In the genomic region with DNA sequence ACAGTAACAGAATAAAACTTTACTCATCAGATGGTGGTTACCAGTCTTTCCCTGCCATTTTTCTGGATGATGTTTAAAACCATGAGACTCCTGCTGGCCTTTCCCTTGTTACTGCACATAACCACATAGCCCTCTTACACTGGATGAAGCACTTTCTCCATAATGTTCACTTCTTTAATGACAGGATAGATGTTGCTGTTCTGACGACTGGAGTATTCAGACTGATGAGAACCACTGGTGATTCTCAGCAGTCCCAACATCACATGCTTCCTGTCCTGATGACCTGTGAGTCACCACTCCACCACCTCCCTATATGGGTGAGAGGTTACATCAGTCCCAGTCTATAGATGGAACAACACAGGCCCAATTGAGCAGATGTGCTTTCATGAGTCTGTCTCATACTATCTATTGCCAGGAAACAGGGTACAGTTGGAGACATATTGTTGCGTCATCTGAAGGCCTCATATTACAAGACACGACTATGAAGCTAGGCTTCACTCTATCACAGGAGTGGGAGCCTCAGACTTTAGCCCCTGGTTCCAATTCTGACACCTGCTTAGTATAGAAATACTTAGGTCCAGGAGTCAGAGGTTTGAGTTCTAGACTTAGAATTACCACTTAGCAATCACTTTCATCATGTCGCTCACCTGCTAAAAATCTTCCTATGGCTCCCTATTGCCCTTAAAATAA, we compare ENCODE assay signal across 8 cellular contexts.
DNase-seq lines count a peak whose midpoint lies in the region; ATAC-seq lines count a peak whose summit lies in the region.

No MANE protein-coding gene starts in this region.

- peak; percentile 97 for ATAC-seq in HG02571 (IDR thresholded peaks at IDR 0.05; ENCODE audit: unreplicated experiment)

- CTCF ChIA-PET in activated naive CD4-positive, alpha-beta T cell treated with anti-CD3 and anti-CD28 coated beads for 36 hours (lab: Charles Lee): interaction anchor here (0.7 kb wide), 1 partner anchor 147 kb away, joined by 3 read pairs; no protein-coding TSS in a partner anchor
- CTCF ChIA-PET in activated naive CD4-positive, alpha-beta T cell treated with anti-CD3 and anti-CD28 coated beads, Interleukin-2, amount 10 ng/mL, durations not matched to agents 7 days and 5 days (lab: Charles Lee): no interaction called here

- peaks cover 22% of the 10 kb centered on the region for H3K4me1 Mint-ChIP-seq in activated naive CD4-positive, alpha-beta T cell treated with anti-CD3 and anti-CD28 coated beads for 36 hours (ENCODE audit: low read depth)
- H3K4me1 Mint-ChIP-seq in activated naive CD4-positive, alpha-beta T cell treated with anti-CD3 and anti-CD28 coated beads, Interleukin-2, amount 10 ng/mL, durations not matched to agents 7 days and 5 days: peaks cover 21% of the 10 kb centered on the region
- peaks cover 15% of the 10 kb centered on the region for H3K4me1 Mint-ChIP-seq in activated naive CD8-positive, alpha-beta T cell treated with anti-CD3 and anti-CD28 coated beads for 36 hours

- no peak overlapping the region for H3K27ac ChIP-seq in caudate nucleus (ENCODE audit: low read depth, low read length)

- DNase-seq in activated naive CD4-positive, alpha-beta T cell treated with anti-CD3 and anti-CD28 coated beads for 36 hours: peak; percentile 78
- no peak for DNase-seq in activated naive CD4-positive, alpha-beta T cell treated with anti-CD3 and anti-CD28 coated beads, Interleukin-2, amount 10 ng/mL, durations not matched to agents 7 days and 5 days
- peak; percentile 36 for DNase-seq in NCI-H1436 (lab: John Stamatoyannopoulos, UW)
- peak; percentile 30 for DNase-seq in activated naive CD8-positive, alpha-beta T cell treated with anti-CD3 and anti-CD28 coated beads for 36 hours
- DNase-seq in iPS-NIHi7 (ENCODE audit: extremely low spot score): peak; percentile 33
- DNase-seq in superior temporal gyrus (ENCODE audit: extremely low spot score): peak; percentile 27
- no peak for DNase-seq in caudate nucleus (lab: John Stamatoyannopoulos, UW)

- H3K9me3 Mint-ChIP-seq in activated naive CD4-positive, alpha-beta T cell treated with anti-CD3 and anti-CD28 coated beads for 36 hours: no peaks in the 10 kb centered on the region
- H3K9me3 Mint-ChIP-seq in activated naive CD4-positive, alpha-beta T cell treated with anti-CD3 and anti-CD28 coated beads, Interleukin-2, amount 10 ng/mL, durations not matched to agents 7 days and 5 days: no peaks in the 10 kb centered on the region
- no peaks in the 10 kb centered on the region for H3K9me3 Mint-ChIP-seq in activated naive CD8-positive, alpha-beta T cell treated with anti-CD3 and anti-CD28 coated beads for 36 hours

- H3K36me3 Mint-ChIP-seq in activated naive CD4-positive, alpha-beta T cell treated with anti-CD3 and anti-CD28 coated beads for 36 hours (ENCODE audit: low read depth): no peaks in the 10 kb centered on the region
- H3K36me3 Mint-ChIP-seq in activated naive CD4-positive, alpha-beta T cell treated with anti-CD3 and anti-CD28 coated beads, Interleukin-2, amount 10 ng/mL, durations not matched to agents 7 days and 5 days: no peaks in the 10 kb centered on the region
- H3K36me3 Mint-ChIP-seq in activated naive CD8-positive, alpha-beta T cell treated with anti-CD3 and anti-CD28 coated beads for 36 hours: no peaks in the 10 kb centered on the region

- peak overlapping the region; percentile 78 for H3K27ac Mint-ChIP-seq in activated naive CD4-positive, alpha-beta T cell treated with anti-CD3 and anti-CD28 coated beads for 36 hours
- no peak overlapping the region for H3K27ac Mint-ChIP-seq in activated naive CD4-positive, alpha-beta T cell treated with anti-CD3 and anti-CD28 coated beads, Interleukin-2, amount 10 ng/mL, durations not matched to agents 7 days and 5 days
- H3K27ac Mint-ChIP-seq in activated naive CD8-positive, alpha-beta T cell treated with anti-CD3 and anti-CD28 coated beads for 36 hours: peak overlapping the region; percentile 65

- peak overlapping the region; percentile 13 for H3K4me3 Mint-ChIP-seq in activated naive CD4-positive, alpha-beta T cell treated with anti-CD3 and anti-CD28 coated beads for 36 hours
- no peak overlapping the region for H3K4me3 Mint-ChIP-seq in activated naive CD4-positive, alpha-beta T cell treated with anti-CD3 and anti-CD28 coated beads, Interleukin-2, amount 10 ng/mL, durations not matched to agents 7 days and 5 days
- H3K4me3 Mint-ChIP-seq in activated naive CD8-positive, alpha-beta T cell treated with anti-CD3 and anti-CD28 coated beads for 36 hours: no peak overlapping the region

- H3K27me3 Mint-ChIP-seq in activated naive CD4-positive, alpha-beta T cell treated with anti-CD3 and anti-CD28 coated beads for 36 hours (ENCODE audit: low read depth): peaks cover 4% of the 10 kb centered on the region
- peaks cover 3% of the 10 kb centered on the region for H3K27me3 Mint-ChIP-seq in activated naive CD4-positive, alpha-beta T cell treated with anti-CD3 and anti-CD28 coated beads, Interleukin-2, amount 10 ng/mL, durations not matched to agents 7 days and 5 days
- H3K27me3 Mint-ChIP-seq in activated naive CD8-positive, alpha-beta T cell treated with anti-CD3 and anti-CD28 coated beads for 36 hours: no peaks in the 10 kb centered on the region

- intact Hi-C loops in activated naive CD4-positive, alpha-beta T cell treated with anti-CD3 and anti-CD28 coated beads for 36 hours (cut with micrococcal nuclease): loop anchor here (1.0 to 2.0 kb wide), 9 partner anchors 19 to 265 kb away; no protein-coding TSS in a partner anchor

Comparison
In these comparisons a context has a peak if more than half of its experiments do, and no peak if none do; other contexts are left out.
1. DNase-seq: peak in activated naive CD4-positive, alpha-beta T cell treated with anti-CD3 and anti-CD28 coated beads for 36 hours (single experiment), NCI-H1436 (single experiment), activated naive CD8-positive, alpha-beta T cell treated with anti-CD3 and anti-CD28 coated beads for 36 hours (single experiment), iPS-NIHi7 (single experiment) and superior temporal gyrus (single experiment); none in activated naive CD4-positive, alpha-beta T cell treated with anti-CD3 and anti-CD28 coated beads, Interleukin-2, amount 10 ng/mL, durations not matched to agents 7 days and 5 days (single experiment) and caudate nucleus (0 of 61).